Comparison of ENCODE assay signal across 9 cellular contexts in genomic region chr9:37998881-37999311, GRCh38.
A peak's percentile ranks its signal among the peaks of the same experiment; 100 is the strongest.
DNase-seq lines count a peak whose midpoint lies in the region; ATAC-seq, FAIRE-seq and TF ChIP-seq lines count a peak whose summit lies in the region.
"Had no signal": no experiment of that assay in that cellular context is flagged by ENCODE, and none has a peak within 500 bp of the region (broad histone marks: within the 10 kb centered on the region; RNA-seq: fewer than 3 reads in every experiment).

No MANE protein-coding gene starts in this region.

- H3K27ac ChIP-seq in VCaP (peak overlapping the region; percentile 25; the same call in 1 of the 2 replicates), right atrium auricular region (peak overlapping the region; percentile 82 to 92), substantia nigra (ENCODE audit: low read depth, low read length, poor library complexity, severe bottlenecking) (peak overlapping the region; percentile 99), small intestine (ENCODE audit: low read depth in 1 of 2, low read length in 1 of 2) (no peak overlapping the region)

- no peak overlapping the region for H3K4me3 Mint-ChIP-seq in activated CD8-positive, alpha-beta T cell treated with anti-CD3 and anti-CD28 coated beads, Interleukin-2, amount 10 ng/mL, durations not matched to agents 7 days and 5 days
- H3K4me3 Mint-ChIP-seq in activated CD8-positive, alpha-beta T cell treated with anti-CD3 and anti-CD28 coated beads for 36 hours: no peak overlapping the region

- WGBS in small intestine, 3 donors: 69 to 78% (median 71%) methylated on average over 3 of the region's 3 CpGs

- no peak for FAIRE-seq in small intestine (lab: Jason Lieb, UNC)

- no peak overlapping the region for H3K4me3 ChIP-seq in right atrium auricular region
- H3K4me3 ChIP-seq in small intestine (ENCODE audit: low read depth in 1 of 2, low read length in 2 of 2): no peak overlapping the region

- no peak for DNase-seq in activated CD8-positive, alpha-beta T cell treated with anti-CD3 and anti-CD28 coated beads, Interleukin-2, amount 10 ng/mL, durations not matched to agents 7 days and 5 days
- DNase-seq in activated CD8-positive, alpha-beta T cell treated with anti-CD3 and anti-CD28 coated beads for 36 hours: no peak
- DNase-seq in right atrium auricular region (ENCODE audit: low spot score) (no peak), substantia nigra (lab: John Stamatoyannopoulos, UW) (peak in 4 of 49 donors; percentile 6 to 46 (median 12)), D341Med (ENCODE audit: low spot score) (no peak), small intestine (no peak), KG1 (lab: John Stamatoyannopoulos, UW) (no peak)
- DNase-seq: activated CD4-positive, CD25-positive, alpha-beta regulatory T cell had no signal

- intact Hi-C loops in activated CD8-positive, alpha-beta T cell treated with anti-CD3 and anti-CD28 coated beads for 36 hours (cut with micrococcal nuclease): no loop called here

- H3K9me3 Mint-ChIP-seq in activated CD8-positive, alpha-beta T cell treated with anti-CD3 and anti-CD28 coated beads, Interleukin-2, amount 10 ng/mL, durations not matched to agents 7 days and 5 days (ENCODE audit: insufficient read depth): no peaks in the 10 kb centered on the region
- H3K9me3 Mint-ChIP-seq in activated CD8-positive, alpha-beta T cell treated with anti-CD3 and anti-CD28 coated beads for 36 hours: no peaks in the 10 kb centered on the region

- H3K27ac Mint-ChIP-seq in activated CD8-positive, alpha-beta T cell treated with anti-CD3 and anti-CD28 coated beads, Interleukin-2, amount 10 ng/mL, durations not matched to agents 7 days and 5 days: peak overlapping the region; percentile 52
- no peak overlapping the region for H3K27ac Mint-ChIP-seq in activated CD8-positive, alpha-beta T cell treated with anti-CD3 and anti-CD28 coated beads for 36 hours

- H3K36me3 Mint-ChIP-seq in activated CD8-positive, alpha-beta T cell treated with anti-CD3 and anti-CD28 coated beads, Interleukin-2, amount 10 ng/mL, durations not matched to agents 7 days and 5 days (ENCODE audit: low read depth): no peaks in the 10 kb centered on the region
- H3K36me3 Mint-ChIP-seq in activated CD8-positive, alpha-beta T cell treated with anti-CD3 and anti-CD28 coated beads for 36 hours (ENCODE audit: low read depth): no peaks in the 10 kb centered on the region

- H3K27me3 ChIP-seq in right atrium auricular region (no peaks in the 10 kb centered on the region), small intestine (ENCODE audit: control insufficient read depth in 2 of 2, insufficient read depth in 2 of 2, low read length in 2 of 2) (no peaks in the 10 kb centered on the region)

- no peaks in the 10 kb centered on the region for H3K36me3 ChIP-seq in right atrium auricular region
- no peaks in the 10 kb centered on the region for H3K36me3 ChIP-seq in small intestine (ENCODE audit: control insufficient read depth in 2 of 2, insufficient read depth in 2 of 2, low read length in 2 of 2)

- peaks cover 58% of the 10 kb centered on the region for H3K4me1 Mint-ChIP-seq in activated CD8-positive, alpha-beta T cell treated with anti-CD3 and anti-CD28 coated beads, Interleukin-2, amount 10 ng/mL, durations not matched to agents 7 days and 5 days (ENCODE audit: low read depth)
- peaks cover 36% of the 10 kb centered on the region for H3K4me1 Mint-ChIP-seq in activated CD8-positive, alpha-beta T cell treated with anti-CD3 and anti-CD28 coated beads for 36 hours (ENCODE audit: low read depth)

- POLR2A ChIA-PET in activated CD8-positive, alpha-beta T cell treated with anti-CD3 and anti-CD28 coated beads, Interleukin-2, amount 10 ng/mL, durations not matched to agents 7 days and 5 days (lab: Charles Lee): interaction anchor here (0.8 kb wide), 1 partner anchor 10 kb away, joined by 3 read pairs; no protein-coding TSS in a partner anchor
- POLR2A ChIA-PET in activated CD8-positive, alpha-beta T cell treated with anti-CD3 and anti-CD28 coated beads for 36 hours (lab: Charles Lee): no interaction called here

- no peak for ATAC-seq in activated CD8-positive, alpha-beta T cell treated with anti-CD3 and anti-CD28 coated beads, Interleukin-2, amount 10 ng/mL, durations not matched to agents 7 days and 5 days
- ATAC-seq in activated CD8-positive, alpha-beta T cell treated with anti-CD3 and anti-CD28 coated beads for 36 hours: no peak

- H3K4me1 ChIP-seq in right atrium auricular region: peaks cover 0 to 80% of the 10 kb centered on the region in 2 donors
- peaks cover under 1 to 7% of the 10 kb centered on the region in 2 donors for H3K4me1 ChIP-seq in small intestine (ENCODE audit: control insufficient read depth in 2 of 2, insufficient read depth in 1 of 2, low read depth in 1 of 2, low read length in 1 of 2)

- CTCF ChIA-PET in activated CD8-positive, alpha-beta T cell treated with anti-CD3 and anti-CD28 coated beads, Interleukin-2, amount 10 ng/mL, durations not matched to agents 7 days and 5 days (lab: Charles Lee): interaction anchor here (0.7 kb wide), 1 partner anchor 94 kb away, joined by 3 read pairs; no protein-coding TSS in a partner anchor
- CTCF ChIA-PET in activated CD8-positive, alpha-beta T cell treated with anti-CD3 and anti-CD28 coated beads for 36 hours (lab: Charles Lee): interaction anchor here (1.3 kb wide), 1 partner anchor 161 kb away, joined by 3 read pairs; no protein-coding TSS in a partner anchor

- no peaks in the 10 kb centered on the region for H3K9me3 ChIP-seq in right atrium auricular region
- no peaks in the 10 kb centered on the region for H3K9me3 ChIP-seq in small intestine (ENCODE audit: control insufficient read depth, low read depth)

- no peaks in the 10 kb centered on the region for H3K27me3 Mint-ChIP-seq in activated CD8-positive, alpha-beta T cell treated with anti-CD3 and anti-CD28 coated beads, Interleukin-2, amount 10 ng/mL, durations not matched to agents 7 days and 5 days (ENCODE audit: low read depth)
- no peaks in the 10 kb centered on the region for H3K27me3 Mint-ChIP-seq in activated CD8-positive, alpha-beta T cell treated with anti-CD3 and anti-CD28 coated beads for 36 hours

- TF ChIP-seq CTCF in activated CD8-positive, alpha-beta T cell treated with anti-CD3 and anti-CD28 coated beads for 36 hours (IDR thresholded peaks at IDR 0.05): no peak
- TF ChIP-seq CTCF in VCaP (conservative IDR thresholded peaks at IDR 0.05) (no peak), right atrium auricular region (IDR thresholded peaks at IDR 0.05) (no peak)

Comparison
In these comparisons a context has a peak if more than half of its experiments do, and no peak if none do; other contexts are left out.
1. H3K27ac ChIP-seq: peak in VCaP (single experiment), right atrium auricular region (2 of 2) and substantia nigra (single experiment); none in small intestine (0 of 2).